ENCODE assay signal across 1 cellular context in the genomic region with DNA sequence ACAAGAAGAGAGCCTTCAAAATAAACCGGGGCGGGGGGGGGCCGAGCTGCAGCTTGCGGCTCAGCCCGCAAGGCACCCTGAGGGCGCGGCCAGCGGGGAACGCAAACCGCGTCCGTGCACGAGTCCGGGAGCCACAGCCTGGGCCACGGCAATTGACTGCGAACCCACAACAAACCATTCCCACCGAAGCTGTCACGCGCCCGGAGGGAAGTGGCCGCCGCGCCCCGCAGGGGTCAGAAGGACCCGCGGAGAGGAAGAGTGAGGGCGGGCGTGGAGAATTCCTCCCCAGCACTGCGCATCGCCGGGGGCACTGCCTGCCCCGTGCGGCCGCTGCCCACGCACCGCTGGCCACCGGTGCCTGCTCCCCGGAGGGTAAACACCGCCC.
TF ChIP-seq lines count a peak whose summit lies in the region.

No MANE protein-coding gene starts in this region.

TF ChIP-seq in liver, 16 proteins besides CTCF, POLR2A, EP300 and RAD21 (continued from another document):
- TF ChIP-seq YY1 (IDR thresholded peaks at IDR 0.05): no peak
- no peak for TF ChIP-seq EGR1 (IDR thresholded peaks at IDR 0.05; ENCODE audit: low read depth in 2 of 2)
- TF ChIP-seq FOXA1 (IDR thresholded peaks at IDR 0.05): no peak
TF ChIP-seq in liver: peak in this region for 0.
